In the genomic region with DNA sequence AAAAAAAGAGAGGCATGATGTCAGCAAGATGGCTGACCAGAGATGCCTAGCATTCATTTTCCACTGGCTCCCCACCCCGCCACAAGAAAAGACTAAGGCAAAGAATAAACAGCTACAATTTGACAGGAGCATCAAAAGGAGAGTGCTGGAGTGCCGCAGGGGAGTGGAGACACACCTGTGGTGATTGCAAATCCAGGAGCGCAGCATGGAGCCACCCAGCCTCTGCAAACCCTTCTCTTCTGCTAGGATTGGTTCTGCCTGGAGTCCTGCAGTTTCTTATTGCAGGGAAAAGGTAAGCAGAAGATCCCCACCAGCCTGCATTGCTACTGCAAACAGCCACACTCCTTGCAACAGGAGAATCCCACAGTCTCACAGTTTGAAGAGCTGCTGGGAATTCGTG, we compare ENCODE assay signal across 31 cellular contexts. TPM values are rescaled to one million over a fixed set of nuclear protein-coding genes. Genes with fewer than 3 reads are reported as not detected.
"Had no signal": no experiment of that assay in that cellular context is flagged by ENCODE, and none has a peak within 500 bp of the region (broad histone marks: within the 10 kb centered on the region; RNA-seq: fewer than 3 reads in every experiment).

No MANE protein-coding gene starts in this region.

- H3K36me3 ChIP-seq: adrenal gland, SJCRH30, WERI-Rb-1 had no signal

- ATAC-seq: activated CD4-positive, CD25-positive, alpha-beta regulatory T cell treated with anti-CD3 and anti-CD28 coated beads, Interleukin-2, amount 50 U/mL, for 24 hours; activated CD8-positive, alpha-beta T cell treated with anti-CD3 and anti-CD28 coated beads for 36 hours; activated T-cell treated with anti-CD3 and anti-CD28 coated beads, Interleukin-2, amount 50 U/mL, for 72 hours; Panc1; Right ventricle myocardium inferior had no signal

- DNase-seq: activated CD4-positive, alpha-beta T cell treated with anti-CD3 and anti-CD28 coated beads for 4 hours; activated CD8-positive, alpha-beta memory T cell treated with anti-CD3 and anti-CD28 coated beads, Interleukin-2, amount 50 U/mL, for 4 hours; activated CD8-positive, alpha-beta T cell treated with anti-CD3 and anti-CD28 coated beads for 36 hours; activated gamma-delta T cell treated with Interleukin-2 at 50 U/mL for 16 hours; activated naive CD4-positive, alpha-beta T cell treated with anti-CD3 and anti-CD28 coated beads, Interleukin-2, amount 50 U/mL, for 16 hours; activated naive CD8-positive, alpha-beta T cell treated with anti-CD3 and anti-CD28 coated beads, Interleukin-2, amount 10 ng/mL, durations not matched to agents 7 days and 5 days; activated T-cell treated with anti-CD3 and anti-CD28 coated beads, Interleukin-2, amount 50 U/mL, for 72 hours; adrenal gland; anterior cingulate cortex; cerebellar nuclear complex; NCI-H1092; NCI-H1417; NCI-H187; NCI-H2081; NCI-H446; NCI-H524 treated with DMSO at 0.1 percent for 48 hours; NK-92 treated with Interleukin-12 subunit alpha and Interleukin-12 subunit beta, amount 100 ng/mL, for 24 hours; OCI-M1; RPMI8226; SJCRH30; SK-N-SH; T-helper 1 cell; WERI-Rb-1 had no signal

- H3K4me2 ChIP-seq: KMS-11, SK-N-SH had no signal

- H3K9ac ChIP-seq: KMS-11, SK-N-SH had no signal

- H3K9me3 ChIP-seq: adrenal gland, SJCRH30, SK-N-SH had no signal

- H3K4me1 Mint-ChIP-seq: activated naive CD8-positive, alpha-beta T cell treated with anti-CD3 and anti-CD28 coated beads, Interleukin-2, amount 10 ng/mL, durations not matched to agents 7 days and 5 days had no signal

- H3K27ac ChIP-seq: adrenal gland, KMS-11, SJCRH30, WERI-Rb-1 had no signal

- H3K36me3 Mint-ChIP-seq: activated naive CD8-positive, alpha-beta T cell treated with anti-CD3 and anti-CD28 coated beads, Interleukin-2, amount 10 ng/mL, durations not matched to agents 7 days and 5 days had no signal

- H3K27ac Mint-ChIP-seq: activated CD8-positive, alpha-beta T cell treated with anti-CD3 and anti-CD28 coated beads for 36 hours; activated naive CD8-positive, alpha-beta T cell treated with anti-CD3 and anti-CD28 coated beads, Interleukin-2, amount 10 ng/mL, durations not matched to agents 7 days and 5 days; activated T-cell treated with anti-CD3 and anti-CD28 coated beads, Interleukin-2, amount 50 U/mL, for 72 hours; activated T-helper 2 cell treated with anti-CD3 and anti-CD28 coated beads, Interferon-gamma antibody, Interleukin-2, Interleukin-4, amounts not matched to agents 10 μg/mL and 5 μg/mL and 100 μg/mL, durations not matched to agents 14 hours and 24 hours and 36 hours had no signal

- H3K27me3 ChIP-seq: adrenal gland, SJCRH30 had no signal

- H3K4me1 ChIP-seq: adrenal gland, SJCRH30 had no signal

- H3K4me3 Mint-ChIP-seq: activated CD8-positive, alpha-beta T cell treated with anti-CD3 and anti-CD28 coated beads for 36 hours; activated naive CD8-positive, alpha-beta T cell treated with anti-CD3 and anti-CD28 coated beads, Interleukin-2, amount 10 ng/mL, durations not matched to agents 7 days and 5 days; activated T-cell treated with anti-CD3 and anti-CD28 coated beads, Interleukin-2, amount 50 U/mL, for 72 hours had no signal

- H3K4me3 ChIP-seq: adrenal gland, SJCRH30 had no signal

RNA-seq across cellular contexts. Expression of gene BOLL, which starts 26.1 kb away (rescaled TPM):
- total RNA-seq: activated CD8-positive, alpha-beta T cell treated with anti-CD3 and anti-CD28 coated beads for 36 hours; activated naive CD8-positive, alpha-beta T cell treated with anti-CD3 and anti-CD28 coated beads, Interleukin-2, amount 10 ng/mL, durations not matched to agents 7 days and 5 days; activated T-helper 2 cell treated with anti-CD3 and anti-CD28 coated beads, Interferon-gamma antibody, Interleukin-2, Interleukin-4, amounts not matched to agents 10 μg/mL and 5 μg/mL and 100 μg/mL, durations not matched to agents 14 hours and 24 hours and 36 hours; adrenal gland; cardiac septum; MCF 10A; Right ventricle myocardium inferior; T-helper 2 cell treated with Interferon-gamma antibody and Interleukin-4, amounts not matched to agents 100 ng/mL and 5 ng/mL, for 36 hours had no signal
- polyA plus RNA-seq: adrenal gland, SK-N-SH had no signal

RNA-seq across cellular contexts. Expression of gene PLCL1, which starts 45.4 kb away (rescaled TPM):
- total RNA-seq: SJCRH30 had no signal
